ENCODE assay signal across 26 cellular contexts in the genomic region with DNA sequence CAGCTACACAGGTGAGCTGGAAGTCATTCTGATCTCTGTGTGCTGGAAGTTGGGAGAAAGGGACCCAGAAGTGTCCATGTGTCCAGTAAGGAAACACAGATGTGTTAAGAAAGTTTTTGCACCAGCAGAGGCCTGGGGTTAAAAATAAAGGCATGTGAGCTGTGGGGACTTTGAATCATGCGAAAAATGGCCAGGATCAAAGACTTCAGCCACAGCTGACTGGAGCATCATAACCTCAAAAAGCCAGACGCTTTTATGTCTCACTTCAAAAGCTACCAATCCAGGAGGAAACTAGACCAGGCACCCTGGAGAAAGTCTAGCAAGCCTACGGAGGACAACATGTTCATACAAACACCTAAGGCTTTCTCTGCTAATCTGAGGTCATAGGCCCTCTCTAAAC.
DNase-seq lines count a peak whose midpoint lies in the region; ATAC-seq, FAIRE-seq and TF ChIP-seq lines count a peak whose summit lies in the region.
"Had no signal": no experiment of that assay in that cellular context is flagged by ENCODE, and none has a peak within 500 bp of the region (broad histone marks: within the 10 kb centered on the region; RNA-seq: fewer than 3 reads in every experiment).

No MANE protein-coding gene starts in this region.

- 31% methylated on average over 3 of the region's 3 CpGs for WGBS in K562 (ENCODE audit: insufficient coverage, low coverage, missing lambda C conversion rate)
- WGBS in smooth muscle cell (ENCODE audit: low lambda C conversion rate) = 42% methylated on average over 3 of the region's 3 CpGs

- no peaks in the 10 kb centered on the region for H3K27me3 ChIP-seq in OCI-LY3 (ENCODE audit: low read depth, low read length)
- no peaks in the 10 kb centered on the region for H3K27me3 ChIP-seq in K562 (ENCODE audit: control insufficient read depth in 2 of 2, insufficient read depth in 2 of 2, low read length in 2 of 2)
- H3K27me3 ChIP-seq in smooth muscle cell (ENCODE audit: low read depth) = no peaks in the 10 kb centered on the region
- H3K27me3 ChIP-seq: BE2C, BLaER1 had no signal

- no peak overlapping the region for H3K4me3 ChIP-seq in OCI-LY3 (ENCODE audit: low read length)
- H3K4me3 ChIP-seq in K562 = no peak overlapping the region
- no peak overlapping the region for H3K4me3 ChIP-seq in smooth muscle cell
- H3K4me3 ChIP-seq: BLaER1, GM12878 had no signal

- H3K9me3 ChIP-seq in OCI-LY3 (ENCODE audit: insufficient read depth, low read length) (no peaks in the 10 kb centered on the region), K562 (replicated peaks; ENCODE audit: control insufficient read depth, insufficient read depth, low read depth, low read length) (no peaks in the 10 kb centered on the region), smooth muscle cell (replicated peaks; ENCODE audit: low read depth) (no peaks in the 10 kb centered on the region)
- H3K9me3 ChIP-seq: BE2C, BLaER1 had no signal

- POLR2A ChIA-PET in K562 (lab: Yijun Ruan, JAX) = no interaction called here

- no peaks in the 10 kb centered on the region for H3K9me1 ChIP-seq in K562 (ENCODE audit: control insufficient read depth, insufficient read depth, low read length)

- TF ChIP-seq CTCF in OCI-LY3 (IDR thresholded peaks at IDR 0.05; ENCODE audit: low read depth, low read length) (no peak), K562 (IDR thresholded peaks at IDR 0.05 in 2 of 3, conservative IDR thresholded peaks at IDR 0.05 in 1 of 3; ENCODE audit: insufficient read depth in 2 of 3, low read depth in 1 of 3, low read length in 3 of 3) (no peak), smooth muscle cell (IDR thresholded peaks at IDR 0.05; ENCODE audit: borderline replicate concordance, insufficient read depth, poor library complexity, severe bottlenecking) (no peak)

- CTCF ChIA-PET in K562 (lab: Yijun Ruan, JAX; ENCODE audit: low intra/inter-chr PET ratio) = no interaction called here

- peak; percentile 68 for ATAC-seq in K562
- no peak for ATAC-seq in HG03175 (IDR thresholded peaks at IDR 0.05; ENCODE audit: unreplicated experiment)
- ATAC-seq: GM12878 had no signal

- H3K9ac ChIP-seq in OCI-LY3 (ENCODE audit: low read length) (no peak overlapping the region), K562 (ENCODE audit: insufficient read depth in 1 of 2, low read depth in 2 of 2, low read length in 2 of 2) (0 out of 4 replicates have a peak overlapping the region, but pooled peaks of 1 of the 2 experiments have one; percentile 9), smooth muscle cell (ENCODE audit: low read depth) (no peak overlapping the region)
- H3K9ac ChIP-seq: BLaER1 had no signal

- TF ChIP-seq POLR2A in K562 (conservative IDR thresholded peaks at IDR 0.05) = no peak

- H3K4me1 ChIP-seq in OCI-LY3 (ENCODE audit: low read length) = no peaks in the 10 kb centered on the region
- no peaks in the 10 kb centered on the region for H3K4me1 ChIP-seq in K562 (replicated peaks in 1 of 2; ENCODE audit: control insufficient read depth in 2 of 2, insufficient read depth in 2 of 2, low read length in 2 of 2)
- no peaks in the 10 kb centered on the region for H3K4me1 ChIP-seq in smooth muscle cell (ENCODE audit: low read depth)
- H3K4me1 ChIP-seq: BLaER1 had no signal

- no TSS peak for BruUV-seq in K562 (replicated peaks; lab: Mats Ljungman, UMichigan)

- TF ChIP-seq EP300 in K562 (IDR thresholded peaks at IDR 0.05; ENCODE audit: low read length) = no peak

- DNase-seq in K562 (ENCODE audit: extremely low read depth in 1 of 4, low spot score in 3 of 4) (no peak), smooth muscle cell (lab: John Stamatoyannopoulos, UW; ENCODE audit: unreplicated experiment) (no peak), pons (ENCODE audit: low spot score) (no peak)
- DNase-seq in stimulated activated CD4-positive, alpha-beta T cell treated with anti-CD3 and anti-CD28 coated beads, Interleukin-4, amount 100 ng/mL, for 4 hours = no peak
- DNase-seq: 8988T; ACHN; BE2C; C1 segment of cervical spinal cord; CD4-positive, alpha-beta memory T cell; CD4-positive, CD25-positive, alpha-beta regulatory T cell; CD8-positive, alpha-beta memory T cell; COR-L47; DMS 273 treated with DMSO at 0.1 percent for 48 hours; DMS153; DMS53; DMS79; DND-41; EL; GDM1 had no signal

- peaks cover 2% of the 10 kb centered on the region for H3F3A ChIP-seq in smooth muscle cell (ENCODE audit: low read depth)

- in situ Hi-C loops in K562 (cut with MboI) = no loop called here

- intact Hi-C loops in K562 (cut with micrococcal nuclease) = no loop called here

- 0 out of 2 replicates have a peak overlapping the region, but pooled peaks have one; percentile 36 for H2AFZ ChIP-seq in OCI-LY3 (ENCODE audit: low read depth, low read length)
- no peak overlapping the region for H2AFZ ChIP-seq in K562 (ENCODE audit: low read depth, low read length)
- no peak overlapping the region for H2AFZ ChIP-seq in smooth muscle cell (ENCODE audit: low read depth)

- H3K79me2 ChIP-seq in OCI-LY3 (ENCODE audit: low read length) (no peaks in the 10 kb centered on the region), K562 (ENCODE audit: control insufficient read depth, insufficient read depth, low read length) (peaks cover 58% of the 10 kb centered on the region), smooth muscle cell (ENCODE audit: low read depth) (no peaks in the 10 kb centered on the region)

- H3K4me2 ChIP-seq in OCI-LY3 (ENCODE audit: low read length) (no peak overlapping the region), K562 (ENCODE audit: insufficient read depth, low read length) (peak overlapping the region; percentile 15; the same call in 1 of the 2 replicates), smooth muscle cell (peak overlapping the region; percentile 40)
- H3K4me2 ChIP-seq: BLaER1 had no signal

- TF ChIP-seq RAD21 in K562 (CRISPR knock-in tag; conservative IDR thresholded peaks at IDR 0.05 in 1 of 2, IDR thresholded peaks at IDR 0.05 in 1 of 2) = no peak

- H4K20me1 ChIP-seq in OCI-LY3 (ENCODE audit: insufficient read depth, low read length) (no peaks in the 10 kb centered on the region), K562 (replicated peaks; ENCODE audit: control insufficient read depth, insufficient read depth, low read length) (no peaks in the 10 kb centered on the region), smooth muscle cell (ENCODE audit: low read depth) (no peaks in the 10 kb centered on the region)
- H4K20me1 ChIP-seq: BLaER1 had no signal

- H3K27ac ChIP-seq in OCI-LY3 (ENCODE audit: low read length) (no peak overlapping the region), K562 (ENCODE audit: extremely low read depth, low read depth, low read length) (peak overlapping the region; percentile 37; the same call in 2 of the 3 replicates), smooth muscle cell (ENCODE audit: low read depth) (peak overlapping the region; percentile 29)
- H3K27ac ChIP-seq: BLaER1 had no signal

- no peak for FAIRE-seq in K562 (lab: Jason Lieb, UNC)
- FAIRE-seq: A204.1, GM12878, GM12892, GM18507 had no signal

- H3K36me3 ChIP-seq in OCI-LY3 (replicated peaks; ENCODE audit: low read depth, low read length) (no peaks in the 10 kb centered on the region), K562 (ENCODE audit: control insufficient read depth, insufficient read depth, low read length) (no peaks in the 10 kb centered on the region), smooth muscle cell (ENCODE audit: low read depth) (no peaks in the 10 kb centered on the region)
- H3K36me3 ChIP-seq: BE2C, BLaER1 had no signal

TF ChIP-seq in K562, 482 proteins besides CTCF, POLR2A, EP300 and RAD21:
- TF ChIP-seq ZNF175 (CRISPR knock-in tag; IDR thresholded peaks at IDR 0.05; ENCODE audit: low read depth) = no peak
- TF ChIP-seq, protein P1, sequence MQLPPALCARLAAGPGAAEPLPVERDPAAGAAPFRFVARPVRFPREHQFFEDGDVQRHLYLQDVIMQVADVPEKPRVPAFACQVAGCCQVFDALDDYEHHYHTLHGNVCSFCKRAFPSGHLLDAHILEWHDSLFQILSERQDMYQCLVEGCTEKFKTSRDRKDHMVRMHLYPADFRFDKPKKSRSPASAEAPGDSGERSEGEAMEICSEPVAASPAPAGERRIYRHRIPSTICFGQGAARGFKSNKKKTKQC (CRISPR knock-in tag; IDR thresholded peaks at IDR 0.05) = no peak
- no peak for TF ChIP-seq XRCC4 (IDR thresholded peaks at IDR 0.05; ENCODE audit: extremely low read depth, insufficient read depth, insufficient read length)
- no peak for TF ChIP-seq ZNF140 (CRISPR knock-in tag; IDR thresholded peaks at IDR 0.05)
- no peak for TF ChIP-seq ZNF282 (CRISPR knock-in tag; IDR thresholded peaks at IDR 0.05)
- TF ChIP-seq, protein P2, sequence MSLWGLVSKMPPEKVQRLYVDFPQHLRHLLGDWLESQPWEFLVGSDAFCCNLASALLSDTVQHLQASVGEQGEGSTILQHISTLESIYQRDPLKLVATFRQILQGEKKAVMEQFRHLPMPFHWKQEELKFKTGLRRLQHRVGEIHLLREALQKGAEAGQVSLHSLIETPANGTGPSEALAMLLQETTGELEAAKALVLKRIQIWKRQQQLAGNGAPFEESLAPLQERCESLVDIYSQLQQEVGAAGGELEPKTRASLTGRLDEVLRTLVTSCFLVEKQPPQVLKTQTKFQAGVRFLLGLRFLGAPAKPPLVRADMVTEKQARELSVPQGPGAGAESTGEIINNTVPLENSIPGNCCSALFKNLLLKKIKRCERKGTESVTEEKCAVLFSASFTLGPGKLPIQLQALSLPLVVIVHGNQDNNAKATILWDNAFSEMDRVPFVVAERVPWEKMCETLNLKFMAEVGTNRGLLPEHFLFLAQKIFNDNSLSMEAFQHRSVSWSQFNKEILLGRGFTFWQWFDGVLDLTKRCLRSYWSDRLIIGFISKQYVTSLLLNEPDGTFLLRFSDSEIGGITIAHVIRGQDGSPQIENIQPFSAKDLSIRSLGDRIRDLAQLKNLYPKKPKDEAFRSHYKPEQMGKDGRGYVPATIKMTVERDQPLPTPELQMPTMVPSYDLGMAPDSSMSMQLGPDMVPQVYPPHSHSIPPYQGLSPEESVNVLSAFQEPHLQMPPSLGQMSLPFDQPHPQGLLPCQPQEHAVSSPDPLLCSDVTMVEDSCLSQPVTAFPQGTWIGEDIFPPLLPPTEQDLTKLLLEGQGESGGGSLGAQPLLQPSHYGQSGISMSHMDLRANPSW (CRISPR knock-in tag; IDR thresholded peaks at IDR 0.05) = no peak
- TF ChIP-seq, protein P3, sequence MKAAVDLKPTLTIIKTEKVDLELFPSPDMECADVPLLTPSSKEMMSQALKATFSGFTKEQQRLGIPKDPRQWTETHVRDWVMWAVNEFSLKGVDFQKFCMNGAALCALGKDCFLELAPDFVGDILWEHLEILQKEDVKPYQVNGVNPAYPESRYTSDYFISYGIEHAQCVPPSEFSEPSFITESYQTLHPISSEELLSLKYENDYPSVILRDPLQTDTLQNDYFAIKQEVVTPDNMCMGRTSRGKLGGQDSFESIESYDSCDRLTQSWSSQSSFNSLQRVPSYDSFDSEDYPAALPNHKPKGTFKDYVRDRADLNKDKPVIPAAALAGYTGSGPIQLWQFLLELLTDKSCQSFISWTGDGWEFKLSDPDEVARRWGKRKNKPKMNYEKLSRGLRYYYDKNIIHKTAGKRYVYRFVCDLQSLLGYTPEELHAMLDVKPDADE (conservative IDR thresholded peaks at IDR 0.05; ENCODE audit: control insufficient read depth, low read depth, low read length) = no peak
- TF ChIP-seq NFXL1 (CRISPR knock-in tag; IDR thresholded peaks at IDR 0.05) = no peak
- TF ChIP-seq BRD4 (IDR thresholded peaks at IDR 0.05) = no peak
